8 cellular contexts compared by ENCODE assay signal in the genomic region with DNA sequence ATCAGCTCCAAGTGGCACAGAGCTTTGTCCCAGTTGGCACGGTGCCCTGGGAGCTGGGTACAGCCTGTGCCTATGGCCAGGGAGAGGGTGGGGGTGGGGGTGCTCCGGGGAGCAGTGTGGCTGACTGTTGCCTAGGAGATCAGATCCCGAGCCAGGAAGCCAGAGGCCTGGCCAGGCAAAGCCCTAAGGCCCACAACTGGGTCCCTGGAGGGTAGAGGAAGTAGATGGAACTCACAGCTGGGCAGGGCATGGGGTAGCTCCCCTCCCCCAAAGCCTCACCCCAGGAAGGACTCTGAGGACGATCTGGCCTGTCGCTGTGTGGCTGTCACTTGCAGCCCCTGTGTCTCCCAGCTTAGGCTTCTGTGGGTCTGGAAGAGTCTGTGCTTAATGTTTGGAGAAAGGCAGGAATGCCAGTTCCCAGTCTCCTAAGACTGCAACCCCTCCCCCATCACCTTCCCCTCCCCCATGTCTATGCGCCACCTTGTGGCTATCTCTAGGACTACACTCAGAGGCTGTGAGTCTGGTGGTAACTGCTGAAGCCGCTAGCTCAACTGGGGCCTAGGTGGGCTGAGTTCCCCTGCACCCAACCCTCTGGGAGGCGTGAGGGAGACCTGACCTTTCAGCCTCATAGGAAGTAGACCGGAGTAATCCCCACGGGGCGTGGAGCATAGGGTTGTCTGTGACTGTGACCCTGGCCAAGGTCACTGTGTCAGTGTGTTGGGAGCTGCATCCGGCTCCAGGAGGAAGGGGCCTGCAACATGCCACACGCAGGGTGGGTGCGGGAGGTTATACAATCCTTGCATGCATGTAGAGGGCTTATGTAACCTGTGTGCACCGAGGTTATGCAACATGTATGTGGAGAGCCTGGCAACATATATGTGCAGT. TPM values are rescaled to one million over a fixed set of nuclear protein-coding genes. Genes with fewer than 3 reads are reported as not detected.
DNase-seq lines count a peak whose midpoint lies in the region; ATAC-seq and TF ChIP-seq lines count a peak whose summit lies in the region.

No MANE protein-coding gene starts in this region.

- no peaks in the 10 kb centered on the region for H3K9me3 Mint-ChIP-seq in activated T-cell treated with anti-CD3 and anti-CD28 coated beads, Interleukin-2, amount 50 U/mL, for 72 hours
- no peaks in the 10 kb centered on the region for H3K9me3 Mint-ChIP-seq in neural crest cell

- H3K36me3 Mint-ChIP-seq in activated T-cell treated with anti-CD3 and anti-CD28 coated beads, Interleukin-2, amount 50 U/mL, for 72 hours (ENCODE audit: insufficient read depth in 2 of 2): peaks cover 0 to 3% of the 10 kb centered on the region in 2 donors
- H3K36me3 Mint-ChIP-seq in neural crest cell (ENCODE audit: low read depth): no peaks in the 10 kb centered on the region

- no peaks in the 10 kb centered on the region for H3K27me3 ChIP-seq in BE2C
- H3K27me3 ChIP-seq in tibial artery: no peaks in the 10 kb centered on the region

- H3K27me3 Mint-ChIP-seq in activated T-cell treated with anti-CD3 and anti-CD28 coated beads, Interleukin-2, amount 50 U/mL, for 72 hours (ENCODE audit: low read depth): no peaks in the 10 kb centered on the region
- H3K27me3 Mint-ChIP-seq in neural crest cell (ENCODE audit: low read depth): no peaks in the 10 kb centered on the region

- H3K27ac ChIP-seq in tibial artery: peak overlapping the region; percentile 93 to 94

- DNase-seq in BE2C (peak; percentile 92), HEK293T (ENCODE audit: extremely low spot score) (peak; percentile 57), OCI-M1 (lab: John Stamatoyannopoulos, UW) (peak; percentile 90), fibroblast of peridontal ligament (ENCODE audit: extremely low read depth) (peak; percentile 67), neural crest cell (ENCODE audit: low read depth, low spot score) (peak; percentile 78), tibial artery (peak; percentile 91 to 97)
- DNase-seq in activated T-cell treated with anti-CD3 and anti-CD28 coated beads, Interleukin-2, amount 50 U/mL, for 72 hours: peak; percentile 71 to 73

- no peaks in the 10 kb centered on the region for H3K9me3 ChIP-seq in BE2C
- no peaks in the 10 kb centered on the region for H3K9me3 ChIP-seq in tibial artery

- H3K4me3 ChIP-seq in BE2C (ENCODE audit: low read depth, low read length) (peak overlapping the region; percentile 14; the same call in 1 of the 2 replicates), tibial artery (peak overlapping the region; percentile 14 to 29)

- H3K4me1 ChIP-seq in BE2C (peaks cover 55% of the 10 kb centered on the region), tibial artery (peaks cover 9 to 78% (median 70%) of the 10 kb centered on the region in 4 donors)

- peak; percentile 91 for TF ChIP-seq CTCF in BE2C (IDR thresholded peaks at IDR 0.05; ENCODE audit: low read depth, low read length)
- peak; percentile 86 for TF ChIP-seq CTCF in neural crest cell (conservative IDR thresholded peaks at IDR 0.05)
- peak; percentile 95 for TF ChIP-seq CTCF in tibial artery (IDR thresholded peaks at IDR 0.05)

- peak overlapping the region; percentile 73 for H3K27ac Mint-ChIP-seq in activated T-cell treated with anti-CD3 and anti-CD28 coated beads, Interleukin-2, amount 50 U/mL, for 72 hours
- peak overlapping the region; percentile 79 for H3K27ac Mint-ChIP-seq in neural crest cell (ENCODE audit: unreplicated experiment)

- ATAC-seq in activated T-cell treated with anti-CD3 and anti-CD28 coated beads, Interleukin-2, amount 50 U/mL, for 72 hours (replicated peaks in 1 of 2): peak; percentile 75 to 79
- ATAC-seq in HG03442 (IDR thresholded peaks at IDR 0.05; ENCODE audit: unreplicated experiment): no peak

- no peak overlapping the region for H3K4me3 Mint-ChIP-seq in activated T-cell treated with anti-CD3 and anti-CD28 coated beads, Interleukin-2, amount 50 U/mL, for 72 hours
- no peak overlapping the region for H3K4me3 Mint-ChIP-seq in neural crest cell

- peaks cover 7% of the 10 kb centered on the region for H3K36me3 ChIP-seq in BE2C
- H3K36me3 ChIP-seq in tibial artery: peaks cover 16 to 53% (median 23%) of the 10 kb centered on the region in 3 donors

- intact Hi-C loops in tibial artery (cut with DNase I; ENCODE audit: low total_unique reads): loop anchor here (1.0 kb wide), 1 partner anchor 15 kb away; no protein-coding TSS in a partner anchor

- peaks cover 19% of the 10 kb centered on the region for H3K4me1 Mint-ChIP-seq in activated T-cell treated with anti-CD3 and anti-CD28 coated beads, Interleukin-2, amount 50 U/mL, for 72 hours (ENCODE audit: low read depth)
- peaks cover 21% of the 10 kb centered on the region for H3K4me1 Mint-ChIP-seq in neural crest cell

- CTCF ChIA-PET in HEK293T (lab: Yijun Ruan, JAX): interaction anchor here (0.5 to 3.2 kb wide), 21 partner anchors 10 to 116 kb away, joined by 3 to 45 read pairs (median 5); partner anchors contain the start of genes MED24 and NR1D1

- POLR2A ChIA-PET in HEK293T (lab: Yijun Ruan, JAX): interaction anchor here (0.9 to 2.0 kb wide), 12 partner anchors 9 to 116 kb away, joined by 3 to 10 read pairs (median 4); partner anchors contain the start of genes CASC3, CSF3, MED24 and NR1D1

TF ChIP-seq in HEK293T, 16 proteins besides CTCF, POLR2A, EP300 and RAD21:
- TF ChIP-seq CTBP1 (IDR thresholded peaks at IDR 0.05; ENCODE audit: borderline replicate concordance) (no peak), L3MBTL2 (conservative IDR thresholded peaks at IDR 0.05) (no peak), BHLHE40 (IDR thresholded peaks at IDR 0.05; ENCODE audit: borderline replicate concordance) (no peak), NFRKB (IDR thresholded peaks at IDR 0.05) (no peak), LEF1 (IDR thresholded peaks at IDR 0.05; ENCODE audit: borderline replicate concordance) (no peak), FOXA1 (IDR thresholded peaks at IDR 0.05) (no peak), ELF4 (IDR thresholded peaks at IDR 0.05) (no peak)

RNA-seq across cellular contexts. Expression of gene THRA, which starts 12.7 kb away (rescaled TPM):
- polyA plus RNA-seq in BE2C (2012; ENCODE audit: insufficient read depth, insufficient read length, low read depth): 233 TPM
- 10 to 100 TPM; 12.2 to 14.7 TPM for total RNA-seq in activated T-cell treated with anti-CD3 and anti-CD28 coated beads, Interleukin-2, amount 50 U/mL, for 72 hours
- 15.0 and 15.3 TPM in 2 replicates for total RNA-seq in neural crest cell

RNA-seq across cellular contexts. Expression of gene MED24, which starts 21.2 kb away (rescaled TPM):
- polyA plus RNA-seq in BE2C (2012; ENCODE audit: insufficient read depth, insufficient read length, low read depth): 173 TPM
- total RNA-seq in activated T-cell treated with anti-CD3 and anti-CD28 coated beads, Interleukin-2, amount 50 U/mL, for 72 hours: 10 to 100 TPM; 82.6 to 97.0 TPM
- total RNA-seq in neural crest cell: 147 and 154 TPM in 2 replicates

RNA-seq across cellular contexts. Expression of gene NR1D1, which starts 24.9 kb away (rescaled TPM):
- 24.5 TPM for polyA plus RNA-seq in BE2C (2012; ENCODE audit: insufficient read depth, insufficient read length, low read depth)
- 1 to 10 TPM; 4.5 to 6.3 TPM for total RNA-seq in activated T-cell treated with anti-CD3 and anti-CD28 coated beads, Interleukin-2, amount 50 U/mL, for 72 hours
- total RNA-seq in neural crest cell: 2.5 and 2.8 TPM in 2 replicates

RNA-seq across cellular contexts. Expression of gene MSL1, which starts 46.3 kb away (rescaled TPM):
- polyA plus RNA-seq in BE2C (2012; ENCODE audit: insufficient read depth, insufficient read length, low read depth): 119 TPM
- 100 to 1,000 TPM; 115 to 121 TPM for total RNA-seq in activated T-cell treated with anti-CD3 and anti-CD28 coated beads, Interleukin-2, amount 50 U/mL, for 72 hours
- total RNA-seq in neural crest cell: 147 and 153 TPM in 2 replicates
